Comparison of ENCODE assay signal across 1 cellular context in genomic region chr10:71661942-71662341, GRCh38.
TF ChIP-seq lines count a peak whose summit lies in the region.

No MANE protein-coding gene starts in this region.

TF ChIP-seq in H1, 55 proteins besides CTCF, POLR2A, EP300 and RAD21:
- TF ChIP-seq CHD1 (IDR thresholded peaks at IDR 0.05; ENCODE audit: low read depth, low read length) (no peak), CTBP2 (IDR thresholded peaks at IDR 0.05; ENCODE audit: borderline replicate concordance, insufficient read depth, insufficient read length, low read length) (no peak), EGR1 (IDR thresholded peaks at IDR 0.05; ENCODE audit: borderline replicate concordance, low read depth, low read length) (no peak), TAF1 (IDR thresholded peaks at IDR 0.05; ENCODE audit: low read depth, low read length) (no peak), GABPA (IDR thresholded peaks at IDR 0.05; ENCODE audit: borderline replicate concordance, insufficient read depth, low read length) (no peak), SP4 (IDR thresholded peaks at IDR 0.05; ENCODE audit: low read length) (no peak), BRCA1 (IDR thresholded peaks at IDR 0.05; ENCODE audit: low read depth, low read length) (no peak), CHD7 (IDR thresholded peaks at IDR 0.05; ENCODE audit: insufficient replicate concordance, low read length) (no peak), NANOG (IDR thresholded peaks at IDR 0.05; ENCODE audit: insufficient read depth, low read depth, low read length, poor library complexity, severe bottlenecking) (no peak), CREB1 (IDR thresholded peaks at IDR 0.05) (no peak), RNF2 (IDR thresholded peaks at IDR 0.05; ENCODE audit: borderline replicate concordance, low read depth, low read length, missing control alignments, poor library complexity, severe bottlenecking) (no peak), NRF1 (IDR thresholded peaks at IDR 0.05; ENCODE audit: low read depth, low read length) (no peak), BACH1 (IDR thresholded peaks at IDR 0.05; ENCODE audit: low read length) (no peak), RBBP5 (IDR thresholded peaks at IDR 0.05; ENCODE audit: borderline replicate concordance, low read depth, low read length) (no peak), SIRT6 (IDR thresholded peaks at IDR 0.05; ENCODE audit: low read length) (no peak), SP2 (IDR thresholded peaks at IDR 0.05; ENCODE audit: low read length) (no peak), GTF2F1 (IDR thresholded peaks at IDR 0.05; ENCODE audit: borderline replicate concordance, low read depth, low read length) (no peak), ATF2 (IDR thresholded peaks at IDR 0.05; ENCODE audit: low read length) (no peak), ZNF274 (IDR thresholded peaks at IDR 0.05; ENCODE audit: borderline replicate concordance, extremely low read depth, low read length) (no peak)
